ENCODE assay signal across 19 cellular contexts in genomic region chr6:37241131-37241530, GRCh38. TPM values are rescaled to one million over a fixed set of nuclear protein-coding genes. Genes with fewer than 3 reads are reported as not detected.
DNase-seq lines count a peak whose midpoint lies in the region; ATAC-seq and TF ChIP-seq lines count a peak whose summit lies in the region.
"Had no signal": no experiment of that assay in that cellular context is flagged by ENCODE, and none has a peak within 500 bp of the region (broad histone marks: within the 10 kb centered on the region; RNA-seq: fewer than 3 reads in every experiment).

No MANE protein-coding gene starts in this region.

- no peak overlapping the region for H3K4me2 ChIP-seq in osteoblast (ENCODE audit: insufficient read depth, low read length)

- no peaks in the 10 kb centered on the region for H3K27me3 ChIP-seq in left ventricle myocardium inferior (ENCODE audit: low read depth)
- no peaks in the 10 kb centered on the region for H3K27me3 ChIP-seq in colonic mucosa
- H3K27me3 ChIP-seq in osteoblast (ENCODE audit: insufficient read depth, low read length), result no peaks in the 10 kb centered on the region
- H3K27me3 ChIP-seq: testis had no signal

- DNase-seq in left ventricle myocardium inferior (no peak), Right ventricle myocardium superior (no peak), colonic mucosa (no peak), osteoblast (ENCODE audit: insufficient read length, low spot score, missing footprints) (no peak), glomerular visceral epithelial cell (ENCODE audit: extremely low spot score) (no peak), EL (no peak)
- DNase-seq: activated CD4-positive, alpha-beta T cell treated with anti-CD3 and anti-CD28 coated beads, Interleukin-2, amount 50 U/mL, for 48 hours; activated naive CD4-positive, alpha-beta T cell treated with anti-CD3 and anti-CD28 coated beads, Interleukin-2, amount 10 ng/mL, durations not matched to agents 7 days and 5 days; CD4-positive, alpha-beta memory T cell; immature natural killer cell; naive thymus-derived CD4-positive, alpha-beta T cell; NCI-H1930; NCI-H446; NK-92 treated with Interleukin-12 subunit alpha and Interleukin-12 subunit beta, amount 100 ng/mL, for 24 hours; stimulated activated CD4-positive, alpha-beta T cell treated with anti-CD3 and anti-CD28 coated beads, Interleukin-12 subunit alpha, Interleukin-12 subunit beta, amount 100 ng/mL, for 4 hours; T-cell; testis had no signal

- H3K79me2 ChIP-seq in osteoblast (ENCODE audit: insufficient read depth, low read length), result no peaks in the 10 kb centered on the region

- H3K4me3 ChIP-seq in left ventricle myocardium inferior (no peak overlapping the region), colonic mucosa (no peak overlapping the region), osteoblast (ENCODE audit: insufficient read depth, low read length) (no peak overlapping the region)
- H3K4me3 ChIP-seq: testis had no signal

- ATAC-seq in Right ventricle myocardium superior (ENCODE audit: poor library complexity), result no peak
- ATAC-seq in HG03097 (IDR thresholded peaks at IDR 0.05; ENCODE audit: low FRiP score, unreplicated experiment), result no peak
- ATAC-seq in activated CD4-positive, CD25-positive, alpha-beta regulatory T cell treated with anti-CD3 and anti-CD28 coated beads, Interleukin-2, amount 50 U/mL, for 24 hours, result no peak

- intact Hi-C loops in left ventricle myocardium inferior (cut with micrococcal nuclease), result no loop called here
- intact Hi-C loops in Right ventricle myocardium superior (cut with DNase I), result no loop called here
- intact Hi-C loops in colonic mucosa (cut with DNase I), result no loop called here

- H4K20me1 ChIP-seq in osteoblast (ENCODE audit: insufficient read depth, low read length), result no peaks in the 10 kb centered on the region

- peak overlapping the region; percentile 81 for H3K27ac ChIP-seq in left ventricle myocardium inferior (replicated peaks)
- peak overlapping the region; percentile 74 for H3K27ac ChIP-seq in colonic mucosa
- peak overlapping the region; percentile 98 for H3K27ac ChIP-seq in osteoblast (ENCODE audit: low read depth, low read length)

- H3K36me3 ChIP-seq in left ventricle myocardium inferior (no peaks in the 10 kb centered on the region), colonic mucosa (no peaks in the 10 kb centered on the region), osteoblast (ENCODE audit: insufficient read depth, low read length) (no peaks in the 10 kb centered on the region)

- no peak overlapping the region for H3K9ac ChIP-seq in colonic mucosa (ENCODE audit: low read depth in 2 of 2, low read length in 2 of 2)

- H3K4me1 ChIP-seq in left ventricle myocardium inferior, result peaks cover 68% of the 10 kb centered on the region
- H3K4me1 ChIP-seq in colonic mucosa, result peaks cover 10% of the 10 kb centered on the region
- H3K4me1 ChIP-seq in osteoblast (ENCODE audit: insufficient read depth, low read length), result peaks cover 78% of the 10 kb centered on the region

- H3K9me3 ChIP-seq in left ventricle myocardium inferior (replicated peaks) (no peaks in the 10 kb centered on the region), colonic mucosa (no peaks in the 10 kb centered on the region), osteoblast (ENCODE audit: low read depth, low read length) (no peaks in the 10 kb centered on the region)
- H3K9me3 ChIP-seq: testis had no signal

- H2AFZ ChIP-seq in osteoblast (ENCODE audit: low read length), result no peak overlapping the region

- TF ChIP-seq CTCF in left ventricle myocardium inferior (IDR thresholded peaks at IDR 0.05; ENCODE audit: borderline replicate concordance) (no peak), colonic mucosa (IDR thresholded peaks at IDR 0.05) (no peak), osteoblast (IDR thresholded peaks at IDR 0.05; ENCODE audit: extremely low read depth, low read depth, low read length) (no peak)

RNA-seq across cellular contexts. Expression of gene TBC1D22B, which starts 16.4 kb away (rescaled TPM):
- total RNA-seq in left ventricle myocardium inferior (6.1 TPM), Right ventricle myocardium superior (5.6 TPM), colonic mucosa (10 to 100 TPM; 13.3 to 15.2 TPM), osteoblast (6.9 and 7.7 TPM in 2 replicates)

RNA-seq across cellular contexts. Expression of gene TMEM217, which starts 16.8 kb away (rescaled TPM):
- total RNA-seq in left ventricle myocardium inferior (0.80 TPM), Right ventricle myocardium superior (not detected), colonic mucosa (1 to 10 TPM in 1 of 2 donors, under 1 TPM in 1; 0.62 to 1.2 TPM), osteoblast (2.7 and 3.3 TPM in 2 replicates)
